Comparison of ENCODE assay signal across 1 cellular context in genomic region chr1:114540202-114540601, GRCh38.
TF ChIP-seq lines count a peak whose summit lies in the region.

No MANE protein-coding gene starts in this region.

TF ChIP-seq in HepG2, 621 proteins besides CTCF, POLR2A, EP300 and RAD21:
- TF ChIP-seq ZNF780A (CRISPR knock-in tag; IDR thresholded peaks at IDR 0.05): no peak
- peak; percentile 63 for TF ChIP-seq ARID3A (IDR thresholded peaks at IDR 0.05; ENCODE audit: low read depth, low read length)
TF ChIP-seq in HepG2: peak in this region for 1.
